ENCODE assay signal across 1 cellular context in genomic region chr6:146345582-146345981, GRCh38.
TF ChIP-seq lines count a peak whose summit lies in the region.

No MANE protein-coding gene starts in this region.

TF ChIP-seq in H1, 55 proteins besides CTCF, POLR2A, EP300 and RAD21:
- no peak for TF ChIP-seq BACH1 (IDR thresholded peaks at IDR 0.05; ENCODE audit: low read length)
